Comparison of ENCODE assay signal across 8 cellular contexts in genomic region chr7:5898480-5899224, GRCh38. TPM values are rescaled to one million over a fixed set of nuclear protein-coding genes. Genes with fewer than 3 reads are reported as not detected.
DNase-seq lines count a peak whose midpoint lies in the region; TF ChIP-seq lines count a peak whose summit lies in the region.
"Not testable (repeated sequence)": the region's sequence is repeated elsewhere in the genome, so short reads cannot be mapped to it uniquely, and the experiment has no call there.

Gene CCZ1, plus strand, starts transcription at chr7:5898733. Its CDS starts 67 bp downstream, at chr7:5898800.

- TF ChIP-seq CTCF in GM10266 (IDR thresholded peaks at IDR 0.05; ENCODE audit: control insufficient read depth, insufficient read depth, low read depth, missing control alignments) = peak; percentile 47
- not testable (repeated sequence) for TF ChIP-seq CTCF in glutamatergic neuron (IDR thresholded peaks at IDR 0.05; ENCODE audit: partially characterized antibody, unreplicated experiment); ovary (IDR thresholded peaks at IDR 0.05); suprapubic skin (IDR thresholded peaks at IDR 0.05)

- TF ChIP-seq POLR2A in ovary (IDR thresholded peaks at IDR 0.05); suprapubic skin (IDR thresholded peaks at IDR 0.05): not testable (repeated sequence)

- H3K36me3 Mint-ChIP-seq in activated naive CD8-positive, alpha-beta T cell; glutamatergic neuron (ENCODE audit: unreplicated experiment): not testable (repeated sequence)

- not testable (repeated sequence) for H3K27me3 ChIP-seq in HAP-1 (ENCODE audit: low read depth); MG63; ovary; suprapubic skin

- not testable (repeated sequence) for H3K36me3 ChIP-seq in HAP-1 (replicated peaks); MG63; ovary; suprapubic skin

- DNase-seq in GM10266 (ENCODE audit: extremely low spot score) (peak; percentile 32), HAP-1 (ENCODE audit: low spot score in 2 of 2) (peak; percentile 16 to 87), MG63 (peak; percentile 65), SW480 (ENCODE audit: low spot score) (peak; percentile 78), glutamatergic neuron (peak; percentile 70), ovary (peak; percentile 20 to 83 (median 57)), suprapubic skin (ENCODE audit: low spot score in 2 of 2) (peak; percentile 76 to 81)

- not testable (repeated sequence) for TF ChIP-seq EP300 in ovary (IDR thresholded peaks at IDR 0.05); suprapubic skin (IDR thresholded peaks at IDR 0.05)

- in situ Hi-C loops in HAP-1 (cut with MboI; ENCODE audit: low sequenced_read_pairs) = not testable (repeated sequence)

- H3K27ac Mint-ChIP-seq in activated naive CD8-positive, alpha-beta T cell = peak within 1 kb of the TSS; percentile 86
- H3K27ac Mint-ChIP-seq in glutamatergic neuron (ENCODE audit: unreplicated experiment) = peak within 1 kb of the TSS; percentile 78

- intact Hi-C loops in ovary (cut with DNase I) = not testable (repeated sequence)

- not testable (repeated sequence) for H3K27ac ChIP-seq in ovary
- peak within 1 kb of the TSS; percentile 64 for H3K27ac ChIP-seq in suprapubic skin

- not testable (repeated sequence) for H3K4me1 Mint-ChIP-seq in activated naive CD8-positive, alpha-beta T cell (ENCODE audit: low read depth); glutamatergic neuron (ENCODE audit: low read depth, unreplicated experiment)

- H3K9me3 Mint-ChIP-seq in activated naive CD8-positive, alpha-beta T cell (ENCODE audit: low read depth); glutamatergic neuron (ENCODE audit: unreplicated experiment): not testable (repeated sequence)

- not testable (repeated sequence) for H3K27me3 Mint-ChIP-seq in activated naive CD8-positive, alpha-beta T cell; glutamatergic neuron (ENCODE audit: unreplicated experiment)

- H3K4me3 Mint-ChIP-seq in activated naive CD8-positive, alpha-beta T cell = peak within 1 kb of the TSS; percentile 87
- H3K4me3 Mint-ChIP-seq in glutamatergic neuron (ENCODE audit: unreplicated experiment) = peak within 1 kb of the TSS; percentile 84

- WGBS in ovary, 3 donors = 0 to 1% (median 0%) methylated on average over 3 to 19 of the region's 64 CpGs
- no CpG with 5 or more reads among the region's 64 CpGs for WGBS in suprapubic skin

- H3K4me3 ChIP-seq in HAP-1 (peak within 1 kb of the TSS; percentile 20), MG63 (peak within 1 kb of the TSS; percentile 38), ovary (peak within 1 kb of the TSS; percentile 57), suprapubic skin (peak within 1 kb of the TSS; percentile 51)

- not testable (repeated sequence) for H3K9me3 ChIP-seq in HAP-1, MG63, ovary, suprapubic skin

- not testable (repeated sequence) for H3K4me1 ChIP-seq in HAP-1; ovary (ENCODE audit: insufficient read depth); suprapubic skin

RNA-seq across cellular contexts. Expression of gene CCZ1, which starts in this region (rescaled TPM):
- 60.6 and 112 TPM in 2 replicates for total RNA-seq in MG63 (2014; rRNA removed; shearing (Covaris generic); ENCODE audit: low replicate concordance)
- total RNA-seq in glutamatergic neuron (ENCODE audit: unreplicated experiment) (81.1 TPM), ovary (10 to 100 TPM; 30.5 to 70.4 (median 49.5) TPM), suprapubic skin (100 to 1,000 TPM in 1 of 4 donors, 10 to 100 TPM in 3; 49.8 to 103 (median 62.6) TPM)
- polyA plus RNA-seq in ovary = 10 to 100 TPM; 37.2 to 46.1 TPM
